8 cellular contexts compared by ENCODE assay signal in genomic region chr1:32447469-32448185, GRCh38. TPM values are rescaled to one million over a fixed set of nuclear protein-coding genes. Genes with fewer than 3 reads are reported as not detected.
DNase-seq lines count a peak whose midpoint lies in the region; ATAC-seq and TF ChIP-seq lines count a peak whose summit lies in the region.

No MANE protein-coding gene starts in this region.

- POLR2A ChIA-PET in CD8-positive, alpha-beta memory T cell (lab: Charles Lee): no interaction called here

- H3K27ac Mint-ChIP-seq in activated naive CD4-positive, alpha-beta T cell treated with anti-CD3 and anti-CD28 coated beads, Interleukin-2, amount 50 U/mL, for 24 hours: peak overlapping the region; percentile 14
- H3K27ac Mint-ChIP-seq in activated naive CD4-positive, alpha-beta T cell treated with anti-CD3 and anti-CD28 coated beads, Interleukin-2, amount 50 U/mL, for 72 hours: peak overlapping the region in 1 of 2 donors; percentile 52
- H3K27ac Mint-ChIP-seq in chondrocyte (ENCODE audit: unreplicated experiment): peak overlapping the region; percentile 94
- H3K27ac Mint-ChIP-seq in CD8-positive, alpha-beta memory T cell: no peak overlapping the region

- H3K4me1 Mint-ChIP-seq in activated naive CD4-positive, alpha-beta T cell treated with anti-CD3 and anti-CD28 coated beads, Interleukin-2, amount 50 U/mL, for 24 hours: no peaks in the 10 kb centered on the region
- H3K4me1 Mint-ChIP-seq in chondrocyte (ENCODE audit: low read depth): peaks cover 20% of the 10 kb centered on the region
- H3K4me1 Mint-ChIP-seq in CD8-positive, alpha-beta memory T cell: peaks cover 0 to 6% (median 0%) of the 10 kb centered on the region in 3 donors

- CTCF ChIA-PET in CD8-positive, alpha-beta memory T cell (lab: Charles Lee): no interaction called here

- DNase-seq in activated naive CD4-positive, alpha-beta T cell treated with anti-CD3 and anti-CD28 coated beads, Interleukin-2, amount 50 U/mL, for 72 hours (ENCODE audit: low spot score in 2 of 2): no peak
- no peak for DNase-seq in chondrocyte (ENCODE audit: low spot score)
- DNase-seq in left kidney (ENCODE audit: low read depth, low spot score): peak; percentile 82
- DNase-seq in uterus: peak; percentile 24 to 26
- DNase-seq in GM13976 (ENCODE audit: low spot score): no peak
- DNase-seq in foreskin keratinocyte: no peak
- DNase-seq in CD8-positive, alpha-beta memory T cell: no peak

- no peak overlapping the region for H3K4me3 Mint-ChIP-seq in activated naive CD4-positive, alpha-beta T cell treated with anti-CD3 and anti-CD28 coated beads, Interleukin-2, amount 50 U/mL, for 24 hours
- H3K4me3 Mint-ChIP-seq in chondrocyte (ENCODE audit: unreplicated experiment): peak overlapping the region; percentile 73
- H3K4me3 Mint-ChIP-seq in CD8-positive, alpha-beta memory T cell: no peak overlapping the region

- peaks cover 24% of the 10 kb centered on the region for H3K27me3 Mint-ChIP-seq in activated naive CD4-positive, alpha-beta T cell treated with anti-CD3 and anti-CD28 coated beads, Interleukin-2, amount 50 U/mL, for 24 hours
- peaks cover 4% of the 10 kb centered on the region for H3K27me3 Mint-ChIP-seq in chondrocyte (ENCODE audit: low read depth)
- peaks cover 16 to 48% of the 10 kb centered on the region in 2 donors for H3K27me3 Mint-ChIP-seq in CD8-positive, alpha-beta memory T cell

- peaks cover 6% of the 10 kb centered on the region for H3K36me3 Mint-ChIP-seq in activated naive CD4-positive, alpha-beta T cell treated with anti-CD3 and anti-CD28 coated beads, Interleukin-2, amount 50 U/mL, for 24 hours
- peaks cover 10 to 12% of the 10 kb centered on the region in 2 donors for H3K36me3 Mint-ChIP-seq in activated naive CD4-positive, alpha-beta T cell treated with anti-CD3 and anti-CD28 coated beads, Interleukin-2, amount 50 U/mL, for 72 hours
- H3K36me3 Mint-ChIP-seq in chondrocyte (ENCODE audit: low read depth): peaks cover 3% of the 10 kb centered on the region
- H3K36me3 Mint-ChIP-seq in CD8-positive, alpha-beta memory T cell: peaks cover 0 to 9% (median 0%) of the 10 kb centered on the region in 3 donors

- H3K27me3 ChIP-seq in uterus (no peaks in the 10 kb centered on the region), foreskin keratinocyte (peaks cover 13% of the 10 kb centered on the region)
- no peaks in the 10 kb centered on the region for H3K27me3 ChIP-seq in CD8-positive, alpha-beta memory T cell (ENCODE audit: insufficient read depth, low read length, poor library complexity, severe bottlenecking)

- no peaks in the 10 kb centered on the region for H3K4me1 ChIP-seq in uterus
- no peaks in the 10 kb centered on the region for H3K4me1 ChIP-seq in foreskin keratinocyte
- no peaks in the 10 kb centered on the region for H3K4me1 ChIP-seq in CD8-positive, alpha-beta memory T cell (ENCODE audit: insufficient read depth, low read length)

- peaks cover 11% of the 10 kb centered on the region for H3K9me3 Mint-ChIP-seq in activated naive CD4-positive, alpha-beta T cell treated with anti-CD3 and anti-CD28 coated beads, Interleukin-2, amount 50 U/mL, for 24 hours
- peaks cover 4 to 9% of the 10 kb centered on the region in 2 donors for H3K9me3 Mint-ChIP-seq in activated naive CD4-positive, alpha-beta T cell treated with anti-CD3 and anti-CD28 coated beads, Interleukin-2, amount 50 U/mL, for 72 hours
- peaks cover 2% of the 10 kb centered on the region for H3K9me3 Mint-ChIP-seq in chondrocyte (ENCODE audit: low read depth)
- H3K9me3 Mint-ChIP-seq in CD8-positive, alpha-beta memory T cell: peaks cover 0 to 11% (median 8%) of the 10 kb centered on the region in 5 donors

- peak overlapping the region; percentile 47 to 71 for H3K27ac ChIP-seq in uterus
- H3K27ac ChIP-seq in foreskin keratinocyte: no peak overlapping the region
- no peak overlapping the region for H3K27ac ChIP-seq in CD8-positive, alpha-beta memory T cell (ENCODE audit: low read depth, low read length)

- H3K9me3 ChIP-seq in uterus: peaks cover 0 to 8% of the 10 kb centered on the region in 2 donors
- H3K9me3 ChIP-seq in CD8-positive, alpha-beta memory T cell (ENCODE audit: low read length): no peaks in the 10 kb centered on the region

- ATAC-seq in activated naive CD4-positive, alpha-beta T cell treated with anti-CD3 and anti-CD28 coated beads, Interleukin-2, amount 50 U/mL, for 72 hours: no peak
- no peak for ATAC-seq in foreskin keratinocyte

- TF ChIP-seq CTCF in chondrocyte (IDR thresholded peaks at IDR 0.05): no peak
- TF ChIP-seq CTCF in uterus (IDR thresholded peaks at IDR 0.05): no peak
- TF ChIP-seq CTCF in GM13976 (IDR thresholded peaks at IDR 0.05; ENCODE audit: borderline replicate concordance, control extremely low read depth, extremely low read depth, insufficient read depth, missing control alignments): no peak
- TF ChIP-seq CTCF in foreskin keratinocyte (conservative IDR thresholded peaks at IDR 0.05): no peak

- H3K36me3 ChIP-seq in uterus: no peaks in the 10 kb centered on the region
- H3K36me3 ChIP-seq in CD8-positive, alpha-beta memory T cell (ENCODE audit: insufficient read depth, low read length): no peaks in the 10 kb centered on the region

- peak overlapping the region; percentile 17 to 27 for H3K4me3 ChIP-seq in uterus
- no peak overlapping the region for H3K4me3 ChIP-seq in CD8-positive, alpha-beta memory T cell (ENCODE audit: low read length)

- in situ Hi-C loops in GM13976 (cut with MboI; ENCODE audit: low sequenced_read_pairs, unreplicated experiment): no loop called here

- intact Hi-C loops in uterus (cut with DNase I; ENCODE audit: low total_unique reads): no loop called here

- no peak for TF ChIP-seq POLR2A in uterus (IDR thresholded peaks at IDR 0.05)

RNA-seq across cellular contexts. Expression of gene ZBTB8B, which starts 17.2 kb away (rescaled TPM):
- total RNA-seq in activated naive CD4-positive, alpha-beta T cell treated with anti-CD3 and anti-CD28 coated beads, Interleukin-2, amount 50 U/mL, for 72 hours: not detected
- total RNA-seq in chondrocyte (0.30 to 0.53 TPM (median 0.33 TPM) in 3 replicates), uterus (1 to 10 TPM in 1 of 4 donors, under 1 TPM in 1, not detected in 2; 0.06 to 3.6 TPM), foreskin keratinocyte (under 0.01 TPM in 2 replicates)
- polyA plus RNA-seq in foreskin keratinocyte: 0.01 TPM in 1 of 2 replicates, not detected in the other
- not detected for total RNA-seq in CD8-positive, alpha-beta memory T cell
- polyA plus RNA-seq in CD8-positive, alpha-beta memory T cell: not detected

RNA-seq across cellular contexts. Expression of gene BSDC1, which starts 53.4 kb away (rescaled TPM):
- 10 to 100 TPM; 41.8 to 53.0 TPM for total RNA-seq in activated naive CD4-positive, alpha-beta T cell treated with anti-CD3 and anti-CD28 coated beads, Interleukin-2, amount 50 U/mL, for 72 hours
- total RNA-seq in chondrocyte (56.6 to 67.0 TPM (median 57.6 TPM) in 3 replicates), uterus (10 to 100 TPM; 25.9 to 77.4 (median 65.2) TPM), foreskin keratinocyte (33.8 and 39.7 TPM in 2 replicates)
- 22.2 and 23.0 TPM in 2 replicates for polyA plus RNA-seq in foreskin keratinocyte
- total RNA-seq in CD8-positive, alpha-beta memory T cell: 10 to 100 TPM; 35.1 to 37.6 TPM
- 50.0 TPM for polyA plus RNA-seq in CD8-positive, alpha-beta memory T cell

Comparison
In these comparisons a context has a peak if more than half of its experiments do, and no peak if none do; other contexts are left out.
1. H3K27ac Mint-ChIP-seq: peak in activated naive CD4-positive, alpha-beta T cell treated with anti-CD3 and anti-CD28 coated beads, Interleukin-2, amount 50 U/mL, for 24 hours (single experiment) and chondrocyte (single experiment); none in CD8-positive, alpha-beta memory T cell (0 of 8).
2. DNase-seq: peak in left kidney (single experiment) and uterus (2 of 2); none in activated naive CD4-positive, alpha-beta T cell treated with anti-CD3 and anti-CD28 coated beads, Interleukin-2, amount 50 U/mL, for 72 hours (0 of 2), chondrocyte (single experiment), GM13976 (single experiment), foreskin keratinocyte (0 of 2) and CD8-positive, alpha-beta memory T cell (0 of 5).
3. H3K27ac ChIP-seq: peak in uterus (2 of 2); none in foreskin keratinocyte (single experiment) and CD8-positive, alpha-beta memory T cell (single experiment).